Comparison of ENCODE assay signal across 4 cellular contexts in the genomic region with DNA sequence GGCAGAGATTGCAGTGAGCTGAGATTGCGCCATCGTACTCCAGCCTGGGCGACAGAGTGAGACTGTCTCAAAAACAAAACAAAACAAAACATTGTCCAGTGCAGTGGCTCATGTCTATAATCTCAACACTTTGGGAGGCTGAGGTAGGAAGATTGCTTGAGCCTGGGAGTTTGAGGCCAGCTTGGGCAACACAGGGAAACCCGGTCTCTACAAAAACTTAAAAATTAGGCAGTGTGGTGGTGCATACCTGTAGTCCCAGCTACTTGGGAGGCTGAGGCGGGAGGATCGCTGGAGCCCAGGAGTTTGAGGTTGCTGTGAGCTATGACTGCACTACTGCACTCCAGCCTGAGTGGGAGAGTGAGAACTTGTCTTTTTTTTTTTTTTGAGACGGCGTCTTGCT. TPM values are rescaled to one million over a fixed set of nuclear protein-coding genes. Genes with fewer than 3 reads are reported as not detected.
"Had no signal": no experiment of that assay in that cellular context is flagged by ENCODE, and none has a peak within 500 bp of the region (broad histone marks: within the 10 kb centered on the region; RNA-seq: fewer than 3 reads in every experiment).

No MANE protein-coding gene starts in this region.

- H3K4me3 ChIP-seq: GM12878 had no signal

- DNase-seq: GDM1, GF-D8 had no signal

- ATAC-seq: GM12878 had no signal

RNA-seq across cellular contexts. Expression of a gene that starts 27.2 kb away (rescaled TPM):
- total RNA-seq: G401 had no signal
